In genomic region chr12:104722541-104723534, GRCh38 we compare ENCODE assay signal across 14 cellular contexts.
DNase-seq lines count a peak whose midpoint lies in the region; ATAC-seq and TF ChIP-seq lines count a peak whose summit lies in the region.
"Had no signal": no experiment of that assay in that cellular context is flagged by ENCODE, and none has a peak within 500 bp of the region (broad histone marks: within the 10 kb centered on the region; RNA-seq: fewer than 3 reads in every experiment).

No MANE protein-coding gene starts in this region.

- H3K4me3 ChIP-seq in GM12865 (ENCODE audit: low read depth, low read length) (no peak overlapping the region), HEK293 (ENCODE audit: low read depth, low read length) (no peak overlapping the region)
- H3K4me3 ChIP-seq: tibial nerve had no signal

- H3K4me3 Mint-ChIP-seq in T-cell = peak overlapping the region in 1 of 3 donors; percentile 80
- H3K4me3 Mint-ChIP-seq in naive thymus-derived CD8-positive, alpha-beta T cell = peak overlapping the region in 7 of 10 donors; percentile 18 to 41 (median 28)

- POLR2A ChIA-PET in HEK293 (lab: Yijun Ruan, JAX) = no interaction called here
- POLR2A ChIA-PET in T-cell (lab: Charles Lee) = no interaction called here
- POLR2A ChIA-PET in naive thymus-derived CD8-positive, alpha-beta T cell (lab: Charles Lee) = no interaction called here

- H3K36me3 ChIP-seq in HEK293 (ENCODE audit: control insufficient read depth in 2 of 2, insufficient read depth in 1 of 2, low read length in 2 of 2) = no peaks in the 10 kb centered on the region
- H3K36me3 ChIP-seq: tibial nerve had no signal

- peak overlapping the region; percentile 43 to 93 for H3K27ac Mint-ChIP-seq in T-cell
- peak overlapping the region; percentile 40 to 97 (median 88) for H3K27ac Mint-ChIP-seq in naive thymus-derived CD8-positive, alpha-beta T cell

- H3K4me1 ChIP-seq in HEK293 (ENCODE audit: control insufficient read depth, insufficient read depth, low read length) = peaks cover 10% of the 10 kb centered on the region

- DNase-seq in GM12865 (ENCODE audit: low read depth) = peak; percentile 74
- DNase-seq in T-cell = no peak
- DNase-seq in naive thymus-derived CD8-positive, alpha-beta T cell = peak in 1 of 10 donors; percentile 6
- no peak for DNase-seq in left colon
- no peak for DNase-seq in NCI-H446 treated with DMSO at 0.1 percent for 48 hours (lab: John Stamatoyannopoulos, UW)
- no peak for DNase-seq in NCI-H69 (lab: John Stamatoyannopoulos, UW)
- DNase-seq: anterior cingulate cortex; NCI-H774; stimulated activated CD4-positive, alpha-beta T cell treated with anti-CD3 and anti-CD28 coated beads, Interleukin-1b, Interleukin-23, amount 100 ng/mL, for 48 hours had no signal

- no peaks in the 10 kb centered on the region for H3K9me3 ChIP-seq in HEK293 (ENCODE audit: control insufficient read depth, insufficient read depth, low read depth, low read length)
- H3K9me3 ChIP-seq: tibial nerve had no signal

- no peak overlapping the region for H3K27ac ChIP-seq in HEK293 (ENCODE audit: extremely low read depth, low read depth, low read length)
- H3K27ac ChIP-seq: HL-60, tibial nerve had no signal

- H3K9me3 Mint-ChIP-seq in T-cell = no peaks in the 10 kb centered on the region
- H3K9me3 Mint-ChIP-seq in naive thymus-derived CD8-positive, alpha-beta T cell = no peaks in the 10 kb centered on the region

- no peak for TF ChIP-seq CTCF in GM12865 (IDR thresholded peaks at IDR 0.05; ENCODE audit: insufficient read depth, low read depth, low read length, missing control alignments)
- TF ChIP-seq CTCF in HEK293 (tag by site-specific recombination; IDR thresholded peaks at IDR 0.05) = no peak

- peaks cover 7% of the 10 kb centered on the region for H3K36me3 Mint-ChIP-seq in T-cell
- H3K36me3 Mint-ChIP-seq in naive thymus-derived CD8-positive, alpha-beta T cell = peaks cover 0 to 3% (median 0%) of the 10 kb centered on the region in 3 donors

- CTCF ChIA-PET in HEK293 (lab: Yijun Ruan, JAX) (no interaction called here), T-cell (lab: Charles Lee) (no interaction called here)

- ATAC-seq in T-cell (replicated peaks in 1 of 4) (no peak), left colon (no peak), HG02973 (IDR thresholded peaks at IDR 0.05; ENCODE audit: unreplicated experiment) (no peak)
- ATAC-seq in naive thymus-derived CD8-positive, alpha-beta T cell = no peak
- ATAC-seq: activated CD4-positive, CD25-positive, alpha-beta regulatory T cell treated with anti-CD3 and anti-CD28 coated beads, Interleukin-2, amount 50 U/mL, for 24 hours had no signal

- no peaks in the 10 kb centered on the region for H3K27me3 Mint-ChIP-seq in T-cell
- no peaks in the 10 kb centered on the region for H3K27me3 Mint-ChIP-seq in naive thymus-derived CD8-positive, alpha-beta T cell

- intact Hi-C loops in left colon (cut with DNase I, micrococcal nuclease) = no loop called here

- peaks cover 49 to 77% (median 77%) of the 10 kb centered on the region in 3 donors for H3K4me1 Mint-ChIP-seq in T-cell
- peaks cover 23 to 76% (median 52%) of the 10 kb centered on the region in 4 donors for H3K4me1 Mint-ChIP-seq in naive thymus-derived CD8-positive, alpha-beta T cell

TF ChIP-seq in HEK293, 187 proteins besides CTCF, POLR2A, EP300 and RAD21:
- TF ChIP-seq ZNF660 (tag by site-specific recombination; IDR thresholded peaks at IDR 0.05) (no peak), ZNF768 (tag by site-specific recombination; IDR thresholded peaks at IDR 0.05) (peak; percentile 81; the same call in 1 of the 2 replicates), ZIC2 (tag by site-specific recombination; IDR thresholded peaks at IDR 0.05) (0 out of 2 replicates have a peak, but pooled peaks have one; percentile 27), PATZ1 (tag by site-specific recombination; IDR thresholded peaks at IDR 0.05) (no peak)
